Comparison of ENCODE assay signal across 16 cellular contexts in genomic region chr12:48547012-48547411, GRCh38. TPM values are rescaled to one million over a fixed set of nuclear protein-coding genes. Genes with fewer than 3 reads are reported as not detected.
"Had no signal": no experiment of that assay in that cellular context is flagged by ENCODE, and none has a peak within 500 bp of the region (broad histone marks: within the 10 kb centered on the region; RNA-seq: fewer than 3 reads in every experiment).

No MANE protein-coding gene starts in this region.

RNA-seq across cellular contexts. Expression of gene OR8S1, which starts 21.6 kb away (rescaled TPM):
- total RNA-seq: stomach, subcutaneous adipose tissue, suprapubic skin, temporal lobe, testis, thoracic aorta, thyroid gland, transverse colon, upper lobe of left lung, upper lobe of right lung, ureter, urinary bladder, uterus, vagina had no signal
- polyA plus RNA-seq: stomach, thymus, urinary bladder had no signal

RNA-seq across cellular contexts. Expression of gene LALBA, which starts 22.8 kb away (rescaled TPM):
- total RNA-seq: stomach, subcutaneous adipose tissue, suprapubic skin, temporal lobe, thoracic aorta, thyroid gland, tibial nerve, transverse colon, upper lobe of left lung, upper lobe of right lung, ureter, urinary bladder, uterus, vagina had no signal
- polyA plus RNA-seq: stomach, urinary bladder had no signal
